In the genomic region with DNA sequence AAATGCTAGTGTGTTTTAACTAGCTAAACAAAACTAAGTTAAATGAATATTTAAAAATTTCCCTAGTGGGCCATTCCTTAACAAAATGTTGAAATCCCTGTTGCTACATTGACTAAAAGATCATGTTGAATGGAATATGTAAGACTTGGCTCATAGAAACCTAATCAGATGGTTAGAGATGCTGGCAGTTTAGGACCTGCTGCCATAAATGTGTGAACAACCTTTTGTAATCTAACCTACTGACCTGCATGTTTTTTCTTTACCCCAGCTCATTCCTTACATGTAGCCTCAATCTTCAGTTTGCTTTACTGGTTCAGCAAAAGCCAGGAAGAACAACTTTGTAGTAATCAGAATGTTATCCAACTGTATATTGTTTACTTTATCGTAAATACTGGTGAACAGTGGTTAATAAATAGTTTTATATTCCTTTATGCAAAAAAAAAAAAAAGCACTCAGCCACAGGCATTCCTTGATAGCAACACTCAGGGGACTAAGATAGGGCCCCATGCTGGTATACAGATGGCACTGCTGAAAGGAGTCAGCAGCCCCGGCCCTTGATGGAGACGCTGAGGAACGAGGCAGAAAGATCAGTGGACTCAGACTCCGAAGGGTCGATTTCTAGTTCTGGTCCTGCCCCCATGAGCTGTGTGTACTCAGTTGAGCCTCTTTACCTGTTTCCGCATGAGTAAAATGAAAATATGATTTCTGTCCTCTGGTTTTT, we compare ENCODE assay signal across 20 cellular contexts.
DNase-seq lines count a peak whose midpoint lies in the region; ATAC-seq and TF ChIP-seq lines count a peak whose summit lies in the region.
"Had no signal": no experiment of that assay in that cellular context is flagged by ENCODE, and none has a peak within 500 bp of the region (broad histone marks: within the 10 kb centered on the region; RNA-seq: fewer than 3 reads in every experiment).

No MANE protein-coding gene starts in this region.

- H3K4me2 ChIP-seq in neural progenitor cell, result no peak overlapping the region
- H3K4me2 ChIP-seq: KMS-11 had no signal

- no peak for TF ChIP-seq CTCF in right atrium auricular region (IDR thresholded peaks at IDR 0.05)
- TF ChIP-seq CTCF in neural progenitor cell (IDR thresholded peaks at IDR 0.05), result no peak

- H3K9ac ChIP-seq in neural progenitor cell, result no peak overlapping the region
- H3K9ac ChIP-seq in subcutaneous abdominal adipose tissue (ENCODE audit: low read length in 5 of 5), result no peak overlapping the region
- H3K9ac ChIP-seq: KMS-11 had no signal

- peaks cover 7% of the 10 kb centered on the region for H3K4me1 Mint-ChIP-seq in neural progenitor cell
- H3K4me1 Mint-ChIP-seq: CD8-positive, alpha-beta memory T cell had no signal

- no peaks in the 10 kb centered on the region for H3F3A ChIP-seq in neural progenitor cell (ENCODE audit: low read depth)

- H3K27me3 Mint-ChIP-seq in neural progenitor cell (ENCODE audit: insufficient read depth, low read depth), result no peaks in the 10 kb centered on the region

- H3K4me1 ChIP-seq in right atrium auricular region, result no peaks in the 10 kb centered on the region
- peaks cover 17% of the 10 kb centered on the region for H3K4me1 ChIP-seq in neural progenitor cell
- peaks cover 3 to 18% (median 16%) of the 10 kb centered on the region in 5 donors for H3K4me1 ChIP-seq in subcutaneous abdominal adipose tissue (ENCODE audit: control insufficient read depth in 5 of 5, insufficient read depth in 5 of 5, low read length in 5 of 5)

- DNase-seq in left ventricle myocardium superior, result no peak
- no peak for DNase-seq in right atrium auricular region (ENCODE audit: low spot score)
- DNase-seq in fibroblast of gingiva (ENCODE audit: low read depth), result peak; percentile 66
- peak; percentile 7 for DNase-seq in neural progenitor cell (ENCODE audit: low spot score)
- DNase-seq: 8988T; Calu3; CD8-positive, alpha-beta memory T cell; DMS153; GDM1; NCI-H1105; NCI-H146; NCI-H2029 treated with DMSO at 0.1 percent for 48 hours; NCI-H526 had no signal

- H3K9me3 ChIP-seq in right atrium auricular region (no peaks in the 10 kb centered on the region), neural progenitor cell (ENCODE audit: low read depth) (no peaks in the 10 kb centered on the region), subcutaneous abdominal adipose tissue (ENCODE audit: control insufficient read depth in 5 of 5, low read length in 5 of 5) (no peaks in the 10 kb centered on the region)

- intact Hi-C loops in left ventricle myocardium superior (cut with micrococcal nuclease), result no loop called here

- ATAC-seq in left ventricle myocardium superior, result peak; percentile 19
- no peak for ATAC-seq in HG02678 (IDR thresholded peaks at IDR 0.05; ENCODE audit: unreplicated experiment)
- ATAC-seq in GM21381 (IDR thresholded peaks at IDR 0.05; ENCODE audit: unreplicated experiment), result no peak
- ATAC-seq in HG03108 (IDR thresholded peaks at IDR 0.05; ENCODE audit: unreplicated experiment), result no peak

- H3K36me3 ChIP-seq in right atrium auricular region, result peaks cover 4% of the 10 kb centered on the region
- H3K36me3 ChIP-seq in neural progenitor cell, result no peaks in the 10 kb centered on the region
- peaks cover 0 to 3% (median 0%) of the 10 kb centered on the region in 5 donors for H3K36me3 ChIP-seq in subcutaneous abdominal adipose tissue (ENCODE audit: control insufficient read depth in 5 of 5, insufficient read depth in 5 of 5, low read length in 5 of 5)

- H3K27me3 ChIP-seq in right atrium auricular region, result no peaks in the 10 kb centered on the region
- H3K27me3 ChIP-seq in neural progenitor cell, result no peaks in the 10 kb centered on the region
- H3K27me3 ChIP-seq in subcutaneous abdominal adipose tissue (ENCODE audit: control insufficient read depth in 5 of 5, insufficient read depth in 4 of 5, low read length in 5 of 5), result no peaks in the 10 kb centered on the region

- no peaks in the 10 kb centered on the region for H3K79me2 ChIP-seq in neural progenitor cell (ENCODE audit: low read depth)

- no peak overlapping the region for H3K4me3 Mint-ChIP-seq in neural progenitor cell
- H3K4me3 Mint-ChIP-seq: CD8-positive, alpha-beta memory T cell had no signal

- H3K9me3 Mint-ChIP-seq in neural progenitor cell, result peaks cover 2% of the 10 kb centered on the region
- H3K9me3 Mint-ChIP-seq: CD8-positive, alpha-beta memory T cell had no signal

- no peak overlapping the region for H3K27ac ChIP-seq in right atrium auricular region
- no peak overlapping the region for H3K27ac ChIP-seq in neural progenitor cell
- H3K27ac ChIP-seq in subcutaneous abdominal adipose tissue (ENCODE audit: low read depth, low read length), result peak overlapping the region; percentile 72
- H3K27ac ChIP-seq: C4-2B, HL-60, KMS-11 had no signal

- no peaks in the 10 kb centered on the region for H4K20me1 ChIP-seq in neural progenitor cell (ENCODE audit: low read depth)

- H3K4me3 ChIP-seq in right atrium auricular region (no peak overlapping the region), neural progenitor cell (no peak overlapping the region), subcutaneous abdominal adipose tissue (ENCODE audit: low read depth in 1 of 5, low read length in 5 of 5) (no peak overlapping the region)

- H3K27ac Mint-ChIP-seq in neural progenitor cell, result no peak overlapping the region

- peaks cover 11% of the 10 kb centered on the region for H3K36me3 Mint-ChIP-seq in neural progenitor cell

- no peak overlapping the region for H2AFZ ChIP-seq in neural progenitor cell (replicated peaks)

Comparison
In these comparisons a context has a peak if more than half of its experiments do, and no peak if none do; other contexts are left out.
1. DNase-seq: peak in fibroblast of gingiva (single experiment) and neural progenitor cell (single experiment); none in left ventricle myocardium superior (single experiment) and right atrium auricular region (single experiment).